ENCODE assay signal across 17 cellular contexts in genomic region chr1:27605300-27605766, GRCh38. TPM values are rescaled to one million over a fixed set of nuclear protein-coding genes. Genes with fewer than 3 reads are reported as not detected.
DNase-seq lines count a peak whose midpoint lies in the region; ATAC-seq, FAIRE-seq and TF ChIP-seq lines count a peak whose summit lies in the region.
"Had no signal": no experiment of that assay in that cellular context is flagged by ENCODE, and none has a peak within 500 bp of the region (broad histone marks: within the 10 kb centered on the region; RNA-seq: fewer than 3 reads in every experiment).

No MANE protein-coding gene starts in this region.

- peaks cover 22% of the 10 kb centered on the region for H3K4me1 Mint-ChIP-seq in activated CD4-positive, alpha-beta T cell treated with anti-CD3 and anti-CD28 coated beads for 36 hours
- peaks cover 34 to 48% of the 10 kb centered on the region in 2 donors for H3K4me1 Mint-ChIP-seq in natural killer cell treated with Interleukin-12 subunit alpha and Interleukin-12 subunit beta and Interleukin-15 and Interleukin-18, amount 100 ng/mL, for 72 hours (ENCODE audit: low read depth in 2 of 2)

- H3K9ac ChIP-seq in HCT116 (ENCODE audit: low read length) (no peak overlapping the region), K562 (ENCODE audit: insufficient read depth in 1 of 2, low read depth in 2 of 2, low read length in 2 of 2) (peak overlapping the region in 1 of 2 experiments; percentile 22; a peak in 2 of 4 replicates)
- H3K9ac ChIP-seq: KMS-11 had no signal

- no peak for ATAC-seq in activated CD4-positive, alpha-beta T cell treated with anti-CD3 and anti-CD28 coated beads for 36 hours
- no peak for ATAC-seq in HCT116
- no peak for ATAC-seq in K562
- no peak for ATAC-seq in natural killer cell treated with Interleukin-12 subunit alpha and Interleukin-12 subunit beta and Interleukin-15 and Interleukin-18, amount 100 ng/mL, for 72 hours
- ATAC-seq in HG03280 (IDR thresholded peaks at IDR 0.05; ENCODE audit: unreplicated experiment): no peak
- ATAC-seq: left lobe of liver had no signal

- H3K27ac ChIP-seq in HCT116 (ENCODE audit: low read depth, low read length): peak overlapping the region; percentile 21; the same call in 1 of the 2 replicates
- no peak overlapping the region for H3K27ac ChIP-seq in K562 (ENCODE audit: extremely low read depth, low read depth, low read length)
- H3K27ac ChIP-seq: hepatocyte, KMS-11, SJSA1 had no signal

- H3K79me2 ChIP-seq in HCT116 (ENCODE audit: insufficient read depth, low read length): peaks cover 29% of the 10 kb centered on the region
- H3K79me2 ChIP-seq in K562 (ENCODE audit: control insufficient read depth, insufficient read depth, low read length): peaks cover 35% of the 10 kb centered on the region

- H3K9me3 Mint-ChIP-seq in activated CD4-positive, alpha-beta T cell treated with anti-CD3 and anti-CD28 coated beads for 36 hours (ENCODE audit: low read depth): no peaks in the 10 kb centered on the region
- H3K9me3 Mint-ChIP-seq in natural killer cell treated with Interleukin-12 subunit alpha and Interleukin-12 subunit beta and Interleukin-15 and Interleukin-18, amount 100 ng/mL, for 72 hours: no peaks in the 10 kb centered on the region

- no peak overlapping the region for H2AFZ ChIP-seq in HCT116 (ENCODE audit: low read depth, low read length, poor library complexity, severe bottlenecking)
- 0 out of 2 replicates have a peak overlapping the region, but pooled peaks have one; percentile 11 for H2AFZ ChIP-seq in K562 (ENCODE audit: low read depth, low read length)

- intact Hi-C loops in activated CD4-positive, alpha-beta T cell treated with anti-CD3 and anti-CD28 coated beads for 36 hours (cut with DNase I, micrococcal nuclease): loop anchor here in 1 of 2 experiments (2.0 to 10.0 kb wide), 2 partner anchors 117 to 281 kb away; partner anchors contain the start of gene TMEM222
- intact Hi-C loops in HCT116 (cut with micrococcal nuclease): loop anchor here (10.0 kb wide), 1 partner anchor 561 kb away; no protein-coding TSS in a partner anchor
- intact Hi-C loops in K562 (cut with micrococcal nuclease): loop anchor here (5.0 kb wide), 3 partner anchors 98 to 308 kb away; no protein-coding TSS in a partner anchor

- no peaks in the 10 kb centered on the region for H3K27me3 Mint-ChIP-seq in activated CD4-positive, alpha-beta T cell treated with anti-CD3 and anti-CD28 coated beads for 36 hours
- H3K27me3 Mint-ChIP-seq in natural killer cell treated with Interleukin-12 subunit alpha and Interleukin-12 subunit beta and Interleukin-15 and Interleukin-18, amount 100 ng/mL, for 72 hours: no peaks in the 10 kb centered on the region

- H3K4me3 ChIP-seq in HCT116 (replicated peaks in 1 of 2; ENCODE audit: low read depth in 1 of 2, low read length in 2 of 2) (no peak overlapping the region), K562 (no peak overlapping the region)
- H3K4me3 ChIP-seq: hepatocyte, SJSA1, skin epidermis had no signal

- TF ChIP-seq POLR2A in HCT116 (IDR thresholded peaks at IDR 0.05; ENCODE audit: borderline replicate concordance, extremely low read depth, insufficient read depth, insufficient read length): no peak
- TF ChIP-seq POLR2A in K562 (conservative IDR thresholded peaks at IDR 0.05): no peak

- H4K20me1 ChIP-seq in HCT116 (ENCODE audit: insufficient read depth): peaks cover 5% of the 10 kb centered on the region; the same call in 1 of the 2 replicates
- peaks cover 9% of the 10 kb centered on the region; the same call in 1 of the 2 replicates for H4K20me1 ChIP-seq in K562 (replicated peaks; ENCODE audit: control insufficient read depth, insufficient read depth, low read length)

- DNase-seq in activated CD4-positive, alpha-beta T cell treated with anti-CD3 and anti-CD28 coated beads for 36 hours: no peak
- no peak for DNase-seq in activated CD4-positive, alpha-beta T cell treated with anti-CD3 and anti-CD28 coated beads for 1 hour
- DNase-seq in HCT116 (ENCODE audit: low read depth, low spot score) (no peak), K562 (ENCODE audit: extremely low read depth in 1 of 4, low spot score in 3 of 4) (no peak), GM10248 (ENCODE audit: extremely low spot score) (no peak), middle frontal gyrus (ENCODE audit: extremely low spot score, low spot score) (no peak)
- no peak for DNase-seq in natural killer cell treated with Interleukin-12 subunit alpha and Interleukin-12 subunit beta and Interleukin-15 and Interleukin-18, amount 100 ng/mL, for 72 hours (ENCODE audit: low spot score)
- DNase-seq: COR-L47; NCI-H1436; stimulated activated naive CD4-positive, alpha-beta T cell treated with Interleukin-2 at 50 U/mL for 16 hours had no signal

- H3K27me3 ChIP-seq in HCT116 (ENCODE audit: insufficient read depth, low read length) (no peaks in the 10 kb centered on the region), K562 (ENCODE audit: control insufficient read depth in 2 of 2, insufficient read depth in 2 of 2, low read length in 2 of 2) (peaks cover 2 to 10% of the 10 kb centered on the region in 2 experiments; a peak in 3 of 5 replicates)
- H3K27me3 ChIP-seq: hepatocyte had no signal

- in situ Hi-C loops in K562 (cut with MboI): loop anchor here (5.0 to 25.0 kb wide), 4 partner anchors 51 to 493 kb away; no protein-coding TSS in a partner anchor

- H3K4me1 ChIP-seq in HCT116 (ENCODE audit: control insufficient read depth in 1 of 2, insufficient read depth in 2 of 2, low read length in 2 of 2) (peaks cover 26 to 59% of the 10 kb centered on the region in 2 experiments), K562 (replicated peaks in 1 of 2; ENCODE audit: control insufficient read depth in 2 of 2, insufficient read depth in 2 of 2, low read length in 2 of 2) (peaks cover 55 to 58% of the 10 kb centered on the region in 2 experiments)

- 72% methylated on average over 7 of the region's 7 CpGs for WGBS in K562 (ENCODE audit: insufficient coverage, low coverage, missing lambda C conversion rate)

- peaks cover 6% of the 10 kb centered on the region for H3K9me1 ChIP-seq in K562 (ENCODE audit: control insufficient read depth, insufficient read depth, low read length)

- no peak overlapping the region for H3K4me2 ChIP-seq in HCT116 (ENCODE audit: low read length)
- H3K4me2 ChIP-seq in K562 (ENCODE audit: insufficient read depth, low read length): no peak overlapping the region
- H3K4me2 ChIP-seq: KMS-11 had no signal

- peak overlapping the region; percentile 35 for H3K4me3 Mint-ChIP-seq in activated CD4-positive, alpha-beta T cell treated with anti-CD3 and anti-CD28 coated beads for 36 hours
- H3K4me3 Mint-ChIP-seq in natural killer cell treated with Interleukin-12 subunit alpha and Interleukin-12 subunit beta and Interleukin-15 and Interleukin-18, amount 100 ng/mL, for 72 hours: peak overlapping the region; percentile 94

- H3K27ac Mint-ChIP-seq in activated CD4-positive, alpha-beta T cell treated with anti-CD3 and anti-CD28 coated beads for 36 hours: no peak overlapping the region
- no peak overlapping the region for H3K27ac Mint-ChIP-seq in natural killer cell treated with Interleukin-12 subunit alpha and Interleukin-12 subunit beta and Interleukin-15 and Interleukin-18, amount 100 ng/mL, for 72 hours

- H3K36me3 ChIP-seq in HCT116 (ENCODE audit: control insufficient read depth in 1 of 2, insufficient read depth in 2 of 2, low read length in 2 of 2) (no peaks in the 10 kb centered on the region), K562 (ENCODE audit: control insufficient read depth, insufficient read depth, low read length) (no peaks in the 10 kb centered on the region)

- no peaks in the 10 kb centered on the region for H3K9me2 ChIP-seq in HCT116 (ENCODE audit: insufficient read depth)

- CTCF ChIA-PET in activated CD4-positive, alpha-beta T cell treated with anti-CD3 and anti-CD28 coated beads for 36 hours (lab: Charles Lee): interaction anchor here (0.7 to 6.7 kb wide), 19 partner anchors 13 to 562 kb away, joined by 3 to 172 read pairs (median 5); partner anchors contain the start of gene IFI6
- CTCF ChIA-PET in HCT116 (lab: Charles Lee): interaction anchor here (0.9 to 7.2 kb wide), 8 partner anchors 37 to 308 kb away, joined by 3 to 74 read pairs (median 20); partner anchors contain the start of gene FAM76A
- CTCF ChIA-PET in K562 (lab: Yijun Ruan, JAX; ENCODE audit: low intra/inter-chr PET ratio): interaction anchor here (1.1 to 5.2 kb wide), 13 partner anchors 37 to 503 kb away, joined by 3 to 157 read pairs (median 6); no protein-coding TSS in a partner anchor
- CTCF ChIA-PET in GM10248 (lab: Yijun Ruan, JAX): interaction anchor here (0.6 to 9.9 kb wide), 23 partner anchors 9 to 560 kb away, joined by 3 to 154 read pairs (median 5); partner anchors contain the start of genes FAM76A and IFI6

- POLR2A ChIA-PET in activated CD4-positive, alpha-beta T cell treated with anti-CD3 and anti-CD28 coated beads for 36 hours (lab: Charles Lee): interaction anchor here (0.8 to 2.3 kb wide), 2 partner anchors 57 to 184 kb away, joined by 3 to 7 read pairs; no protein-coding TSS in a partner anchor
- POLR2A ChIA-PET in HCT116 (lab: Charles Lee): no interaction called here
- POLR2A ChIA-PET in K562 (lab: Yijun Ruan, JAX): interaction anchor here (0.8 to 1.4 kb wide), 5 partner anchors 8 to 267 kb away, joined by 3 to 6 read pairs (median 3); no protein-coding TSS in a partner anchor
- POLR2A ChIA-PET in GM10248 (lab: Yijun Ruan, JAX): no interaction called here

- BruUV-seq in HCT116 (replicated peaks; lab: Mats Ljungman, UMichigan) (no TSS peak), K562 (replicated peaks; lab: Mats Ljungman, UMichigan) (no TSS peak)

- TF ChIP-seq CTCF in HCT116 (IDR thresholded peaks at IDR 0.05 in 2 of 3, conservative IDR thresholded peaks at IDR 0.05 in 1 of 3; ENCODE audit: borderline replicate concordance in 1 of 3, insufficient read depth in 1 of 3, low read depth in 2 of 3, low read length in 2 of 3) (no peak), K562 (IDR thresholded peaks at IDR 0.05 in 2 of 3, conservative IDR thresholded peaks at IDR 0.05 in 1 of 3; ENCODE audit: insufficient read depth in 2 of 3, low read depth in 1 of 3, low read length in 3 of 3) (no peak), GM10248 (IDR thresholded peaks at IDR 0.05; ENCODE audit: control extremely low read depth, extremely low read depth, low read depth, missing control alignments) (no peak)

- no peaks in the 10 kb centered on the region for H3K36me3 Mint-ChIP-seq in activated CD4-positive, alpha-beta T cell treated with anti-CD3 and anti-CD28 coated beads for 36 hours (ENCODE audit: low read depth)
- H3K36me3 Mint-ChIP-seq in natural killer cell treated with Interleukin-12 subunit alpha and Interleukin-12 subunit beta and Interleukin-15 and Interleukin-18, amount 100 ng/mL, for 72 hours: no peaks in the 10 kb centered on the region

- TF ChIP-seq RAD21 in HCT116 (IDR thresholded peaks at IDR 0.05; ENCODE audit: low read depth) (no peak), K562 (CRISPR knock-in tag; conservative IDR thresholded peaks at IDR 0.05 in 1 of 2, IDR thresholded peaks at IDR 0.05 in 1 of 2) (no peak)

- FAIRE-seq in K562 (lab: Jason Lieb, UNC): no peak
- FAIRE-seq: A204.1 had no signal

- RAD21 ChIA-PET in HCT116 (lab: Charles Lee; ENCODE audit: low non-redundant PET in 1 of 2, low total read pairs in 2 of 2, uncharacterized antibody in 2 of 2, unreplicated experiment in 2 of 2): interaction anchor here (1.1 to 2.8 kb wide), 4 partner anchors 48 to 189 kb away, joined by 3 to 20 read pairs (median 12); no protein-coding TSS in a partner anchor

- no peak for TF ChIP-seq EP300 in K562 (IDR thresholded peaks at IDR 0.05; ENCODE audit: low read length)

- H3K9me3 ChIP-seq in HCT116 (ENCODE audit: control insufficient read depth in 1 of 2, insufficient read depth in 1 of 2, low read depth in 1 of 2, low read length in 2 of 2) (no peaks in the 10 kb centered on the region), K562 (replicated peaks; ENCODE audit: control insufficient read depth, insufficient read depth, low read depth, low read length) (no peaks in the 10 kb centered on the region)

RNA-seq across cellular contexts. Expression of gene AHDC1, which starts 1.4 kb away (rescaled TPM):
- 10 to 100 TPM; 10.3 to 12.1 TPM for total RNA-seq in activated CD4-positive, alpha-beta T cell treated with anti-CD3 and anti-CD28 coated beads for 36 hours
- total RNA-seq in HCT116 (2021; ENCODE audit: unreplicated experiment) (33.7 TPM), K562 (2014; rRNA removed) (7.9 and 12.5 TPM in 2 replicates), K562 (2014; rRNA removed; fragmentation: Illumina TruSeq; extraction: Trizol) (3.6 and 4.6 TPM in 2 replicates), K562 (2015; rRNA removed; fragmentation: Illumina TruSeq; extraction: Trizol) (4.7 and 4.8 TPM in 2 replicates), K562 (2021) (36.4 and 37.8 TPM in 2 replicates)
- polyA plus RNA-seq in HCT116 (2012): 26.1 and 30.5 TPM in 2 replicates
- 62.5 and 101 TPM in 2 replicates for total RNA-seq in K562 (2011; cell fraction: chromatin; rRNA removed; ENCODE audit: low replicate concordance)
- total RNA-seq in K562 (2011; cell fraction: nucleolus; rRNA removed): 36.7 and 38.9 TPM in 2 replicates
- total RNA-seq in K562 (2011; cell fraction: nucleoplasm; rRNA removed): 49.2 and 72.8 TPM in 2 replicates
- polyA plus RNA-seq in K562 (2011; rRNA removed) (3.1 and 4.2 TPM in 2 replicates), K562 (2014; fragmentation: Illumina TruSeq; extraction: Trizol) (5.4 and 9.5 TPM in 2 replicates), K562 (2014; fragmentation: Nextera tagmentation; extraction: Ambion mirVana) (under 1 TPM; 0.21 to 0.59 TPM), K562 (2014; rRNA removed) (8.5 and 9.0 TPM in 2 replicates)
- 2.3 and 3.9 TPM in 2 replicates for polyA plus RNA-seq in K562 (2011; cell fraction: cytosol; rRNA removed)
- polyA plus RNA-seq in K562 (2011; cell fraction: nucleus; rRNA removed): 13.3 and 21.8 TPM in 2 replicates
- polyA plus RNA-seq in K562 (2012): 13.7 and 18.2 TPM in 2 replicates
- polyA minus RNA-seq in K562 (2011; rRNA and poly(A)+ RNA removed): 3.7 and 9.1 TPM in 2 replicates
- polyA minus RNA-seq in K562 (2011; cell fraction: cytosol; rRNA and poly(A)+ RNA removed): 12.2 and 15.2 TPM in 2 replicates
- 10.6 and 11.6 TPM in 2 replicates for polyA minus RNA-seq in K562 (2011; cell fraction: nucleus; rRNA and poly(A)+ RNA removed)
- total RNA-seq in natural killer cell treated with Interleukin-12 subunit alpha and Interleukin-12 subunit beta and Interleukin-15 and Interleukin-18, amount 100 ng/mL, for 72 hours: 10 to 100 TPM; 38.8 to 42.9 TPM

RNA-seq across cellular contexts. Expression of gene FGR, which starts 29.7 kb away (rescaled TPM):
- under 1 TPM in 1 of 2 experiments, not detected in 1; 0.11 TPM for total RNA-seq in activated CD4-positive, alpha-beta T cell treated with anti-CD3 and anti-CD28 coated beads for 36 hours
- total RNA-seq in HCT116 (2021; ENCODE audit: unreplicated experiment) (not detected), K562 (2014; rRNA removed) (not detected in 2 replicates), K562 (2014; rRNA removed; fragmentation: Illumina TruSeq; extraction: Trizol) (not detected in 2 replicates), K562 (2015; rRNA removed; fragmentation: Illumina TruSeq; extraction: Trizol) (not detected in 2 replicates), K562 (2021) (0.11 and 0.38 TPM in 2 replicates)
- 0.04 TPM in 1 of 2 replicates, not detected in the other for polyA plus RNA-seq in HCT116 (2012)
- not detected in 2 replicates for total RNA-seq in K562 (2011; cell fraction: chromatin; rRNA removed; ENCODE audit: low replicate concordance)
- total RNA-seq in K562 (2011; cell fraction: nucleolus; rRNA removed): not detected in 2 replicates
- total RNA-seq in K562 (2011; cell fraction: nucleoplasm; rRNA removed): not detected in 2 replicates
- polyA plus RNA-seq in K562 (2011; rRNA removed) (0.04 TPM in 1 of 2 replicates, not detected in the other), K562 (2014; fragmentation: Illumina TruSeq; extraction: Trizol) (not detected in 2 replicates), K562 (2014; fragmentation: Nextera tagmentation; extraction: Ambion mirVana) (not detected), K562 (2014; rRNA removed) (not detected in 2 replicates)
- polyA plus RNA-seq in K562 (2011; cell fraction: cytosol; rRNA removed): 0.06 TPM in 1 of 2 replicates, not detected in the other
- 0.20 TPM in 1 of 2 replicates, not detected in the other for polyA plus RNA-seq in K562 (2011; cell fraction: nucleus; rRNA removed)
- not detected in 2 replicates for polyA plus RNA-seq in K562 (2012)
- polyA minus RNA-seq in K562 (2011; rRNA and poly(A)+ RNA removed): not detected in 2 replicates
- not detected in 2 replicates for polyA minus RNA-seq in K562 (2011; cell fraction: cytosol; rRNA and poly(A)+ RNA removed)
- not detected in 2 replicates for polyA minus RNA-seq in K562 (2011; cell fraction: nucleus; rRNA and poly(A)+ RNA removed)
- total RNA-seq in natural killer cell treated with Interleukin-12 subunit alpha and Interleukin-12 subunit beta and Interleukin-15 and Interleukin-18, amount 100 ng/mL, for 72 hours: 10 to 100 TPM; 14.2 to 60.0 TPM
- total RNA-seq: SJSA1 had no signal

Comparison
In these comparisons a context has a peak if more than half of its experiments do, and no peak if none do; other contexts are left out.
1. RNA of gene FGR, which starts 29.7 kb away (total RNA-seq): 14.2 to 60.0 TPM in natural killer cell treated with Interleukin-12 subunit alpha and Interleukin-12 subunit beta and Interleukin-15 and Interleukin-18, amount 100 ng/mL, for 72 hours; 0.11 TPM in activated CD4-positive, alpha-beta T cell treated with anti-CD3 and anti-CD28 coated beads for 36 hours, not detected in HCT116 (single experiment) and 0.11 to 0.38 TPM in K562; every median in the first group is over 10 times any median in the second.
2. POLR2A ChIA-PET loops: an anchor here in activated CD4-positive, alpha-beta T cell treated with anti-CD3 and anti-CD28 coated beads for 36 hours (0.8 to 2.3 kb wide) and K562 (0.8 to 1.4 kb wide); none called in HCT116 and GM10248.